ENCODE assay signal across 7 cellular contexts in genomic region chr19:48194041-48194871, GRCh38.
DNase-seq lines count a peak whose midpoint lies in the region; ATAC-seq and TF ChIP-seq lines count a peak whose summit lies in the region.

No MANE protein-coding gene starts in this region.

- TF ChIP-seq CTCF in GM10266 (IDR thresholded peaks at IDR 0.05; ENCODE audit: control insufficient read depth, insufficient read depth, low read depth, missing control alignments) (peak; percentile 23), NB4 (IDR thresholded peaks at IDR 0.05; ENCODE audit: low read depth, low read length) (peak; percentile 95), cardiac fibroblast (IDR thresholded peaks at IDR 0.05; ENCODE audit: low read depth, low read length) (peak; percentile 64), retinal pigment epithelial cell (conservative IDR thresholded peaks at IDR 0.05; ENCODE audit: low read depth, low read length) (peak; percentile 62)

- peak; percentile 58 for DNase-seq in GM10266 (ENCODE audit: extremely low spot score)
- peak; percentile 68 for DNase-seq in NB4 (ENCODE audit: low read depth)
- peak; percentile 17 to 27 for DNase-seq in cardiac fibroblast (ENCODE audit: low read depth in 2 of 2)
- no peak for DNase-seq in retinal pigment epithelial cell (ENCODE audit: low read depth)
- no peak for DNase-seq in LoVo (ENCODE audit: low spot score)

- no peak for TF ChIP-seq POLR2A in NB4 (IDR thresholded peaks at IDR 0.05; ENCODE audit: extremely low read depth, insufficient read length)

- H3K4me3 ChIP-seq in NB4 (ENCODE audit: low read depth, low read length) (no peak overlapping the region), cardiac fibroblast (replicated peaks in 1 of 2; ENCODE audit: low read depth in 2 of 2, low read length in 2 of 2) (no peak overlapping the region), retinal pigment epithelial cell (ENCODE audit: low read length) (no peak overlapping the region)

- ATAC-seq in HG03097 (IDR thresholded peaks at IDR 0.05; ENCODE audit: low FRiP score, unreplicated experiment) (no peak), HG02642 (IDR thresholded peaks at IDR 0.05; ENCODE audit: poor library complexity, unreplicated experiment) (no peak)

Comparison
In these comparisons a context has a peak if more than half of its experiments do, and no peak if none do; other contexts are left out.
1. DNase-seq: peak in GM10266 (single experiment), NB4 (single experiment) and cardiac fibroblast (2 of 2); none in retinal pigment epithelial cell (single experiment) and LoVo (single experiment).
2. CTCF ChIP-seq: peak in every context shown above with its lines; median percentile 95 in NB4; 64 in cardiac fibroblast; 62 in retinal pigment epithelial cell; 23 in GM10266.